ENCODE assay signal across 16 cellular contexts in the genomic region with DNA sequence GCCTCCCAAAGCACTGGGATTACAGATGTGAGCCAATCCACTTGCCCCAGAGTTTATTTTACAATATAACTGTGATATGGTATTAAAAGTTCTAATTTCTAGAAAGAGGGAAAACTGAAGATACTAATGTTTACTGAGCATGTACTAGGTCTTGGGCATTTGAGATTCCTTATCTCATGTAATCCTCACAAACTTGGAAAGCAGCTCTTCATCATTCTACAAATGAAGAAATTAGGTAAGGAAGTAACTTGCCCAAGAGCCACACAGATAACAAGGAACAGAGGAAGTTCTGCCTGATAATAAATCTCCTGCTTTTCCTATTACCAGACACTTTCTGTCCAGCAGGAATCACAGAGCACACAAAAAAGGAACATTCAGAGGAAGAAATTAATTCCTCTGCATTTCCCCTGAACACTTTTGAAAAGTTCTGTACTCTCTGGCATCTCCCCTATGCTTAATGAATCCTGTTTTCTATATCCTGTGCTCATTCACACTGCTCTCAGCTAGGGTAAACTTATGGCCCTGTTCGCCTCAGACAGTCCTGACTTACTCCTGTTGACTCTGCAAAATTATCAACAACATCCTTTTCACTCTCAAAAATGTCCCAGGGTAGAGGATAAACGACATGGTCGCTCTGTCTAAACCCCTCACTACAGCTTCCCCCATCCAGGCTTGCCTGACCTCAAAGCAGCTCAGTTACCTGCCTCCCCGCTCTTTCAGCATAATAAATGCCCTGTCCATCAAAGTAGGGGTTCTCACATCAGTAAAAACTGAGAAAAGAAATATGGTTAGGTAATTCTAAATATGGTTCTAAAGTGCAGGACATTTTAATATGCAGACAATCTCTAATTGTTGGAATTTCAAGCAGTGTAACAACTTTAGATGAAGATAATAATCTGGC. TPM values are rescaled to one million over a fixed set of nuclear protein-coding genes. Genes with fewer than 3 reads are reported as not detected.
DNase-seq lines count a peak whose midpoint lies in the region; ATAC-seq, FAIRE-seq and TF ChIP-seq lines count a peak whose summit lies in the region.
"Had no signal": no experiment of that assay in that cellular context is flagged by ENCODE, and none has a peak within 500 bp of the region (broad histone marks: within the 10 kb centered on the region; RNA-seq: fewer than 3 reads in every experiment).

No MANE protein-coding gene starts in this region.

- no peaks in the 10 kb centered on the region; the same call in 1 of the 2 replicates for H4K20me1 ChIP-seq in GM12878 (ENCODE audit: control insufficient read depth, insufficient read depth)

- TF ChIP-seq POLR2A in GM12878 (IDR thresholded peaks at IDR 0.05; ENCODE audit: low read depth, low read length) (no peak), right lobe of liver (IDR thresholded peaks at IDR 0.05) (no peak)

- H3K36me3 ChIP-seq in GM12878 (ENCODE audit: control insufficient read depth in 2 of 2, insufficient read depth in 2 of 2, low read length in 1 of 2) (no peaks in the 10 kb centered on the region; a peak in 1 of 4 replicates), right lobe of liver (no peaks in the 10 kb centered on the region), upper lobe of right lung (no peaks in the 10 kb centered on the region)
- H3K36me3 ChIP-seq: lower lobe of right lung, neutrophil had no signal

- H3K4me1 Mint-ChIP-seq in stimulated activated naive CD8-positive, alpha-beta T cell treated with anti-CD3 and anti-CD28 coated beads, Interleukin-15, amount 100 ng/mL, for 72 hours, result no peaks in the 10 kb centered on the region
- H3K4me1 Mint-ChIP-seq: central memory CD8-positive, alpha-beta T cell had no signal

- H3K4me1 ChIP-seq in GM12878 (ENCODE audit: control insufficient read depth, insufficient read depth, low read length) (no peaks in the 10 kb centered on the region), right lobe of liver (peaks cover 0 to 50% (median 19%) of the 10 kb centered on the region in 4 donors), upper lobe of right lung (peaks cover 78% of the 10 kb centered on the region)

- SMC1A ChIA-PET in GM12878 (lab: Charles Lee; ENCODE audit: uncharacterized antibody, unreplicated experiment), result interaction anchor here (0.7 to 10.8 kb wide), 7 partner anchors 10 to 241 kb away, joined by 3 to 102 read pairs (median 4); a partner anchor contains a TSS

- H3K27ac ChIP-seq in GM12878 (ENCODE audit: control insufficient read depth, insufficient read depth) (no peak overlapping the region; the same call in 1 of the 2 replicates), right lobe of liver (no peak overlapping the region), upper lobe of right lung (peak overlapping the region; percentile 26)
- H3K27ac ChIP-seq: lower lobe of right lung, neutrophil had no signal

- FAIRE-seq in GM12878 (lab: Jason Lieb, UNC), result no peak
- FAIRE-seq: D721Med, GM19239 had no signal

- RAD21 ChIA-PET in GM12878 (lab: Charles Lee; ENCODE audit: unreplicated experiment), result interaction anchor here (0.8 to 8.6 kb wide), 4 partner anchors 11 to 227 kb away, joined by 3 to 64 read pairs (median 3); no protein-coding TSS in a partner anchor

- no peaks in the 10 kb centered on the region for H3K27me3 ChIP-seq in GM12878 (replicated peaks in 1 of 2; ENCODE audit: control insufficient read depth in 2 of 2, insufficient read depth in 2 of 2, low read length in 1 of 2)
- H3K27me3 ChIP-seq in right lobe of liver, result no peaks in the 10 kb centered on the region
- no peaks in the 10 kb centered on the region for H3K27me3 ChIP-seq in upper lobe of right lung
- H3K27me3 ChIP-seq: neutrophil had no signal

- TSS peak; percentile 22 for BruUV-seq in GM12878 (replicated peaks; lab: Mats Ljungman, UMichigan)

- H3K9me3 ChIP-seq in GM12878 (replicated peaks; ENCODE audit: control insufficient read depth, insufficient read depth, low read length), result no peaks in the 10 kb centered on the region; the same call in 2 of the 3 replicates
- H3K9me3 ChIP-seq in right lobe of liver, result no peaks in the 10 kb centered on the region
- no peaks in the 10 kb centered on the region for H3K9me3 ChIP-seq in upper lobe of right lung
- H3K9me3 ChIP-seq: lower lobe of right lung, neutrophil had no signal

- TF ChIP-seq CTCF in GM12878 (IDR thresholded peaks at IDR 0.05 in 2 of 3, conservative IDR thresholded peaks at IDR 0.05 in 1 of 3; ENCODE audit: control insufficient read depth in 2 of 3, extremely low read depth in 1 of 3, insufficient read depth in 1 of 3, low read depth in 3 of 3, low read length in 3 of 3) (no peak), right lobe of liver (IDR thresholded peaks at IDR 0.05) (no peak), upper lobe of right lung (IDR thresholded peaks at IDR 0.05) (no peak)

- DNase-seq in stimulated activated naive CD8-positive, alpha-beta T cell treated with anti-CD3 and anti-CD28 coated beads, Interleukin-15, amount 100 ng/mL, for 72 hours, result no peak
- no peak for DNase-seq in stimulated activated naive CD8-positive, alpha-beta T cell treated with anti-CD3 and anti-CD28 coated beads, Interleukin-15, Interleukin-2, amounts not matched to agents 100 U/mL and 50 U/mL, for 24 hours
- DNase-seq in GM12878 (ENCODE audit: low read depth, low spot score) (no peak), right lobe of liver (no peak), upper lobe of right lung (no peak), NOMO-1 (lab: John Stamatoyannopoulos, UW; ENCODE audit: unreplicated experiment in 2 of 2) (no peak)
- DNase-seq: lower lobe of right lung, NCI-H1105 had no signal

- peaks cover 75% of the 10 kb centered on the region for H3K79me2 ChIP-seq in GM12878 (ENCODE audit: control insufficient read depth, insufficient read depth, low read length)

- no peak overlapping the region for H2AFZ ChIP-seq in GM12878 (ENCODE audit: control insufficient read depth, low read depth, low read length)

- intact Hi-C loops in GM12878 (cut with micrococcal nuclease; ENCODE audit: unreplicated experiment) (no loop called here), right lobe of liver (cut with DNase I) (no loop called here), upper lobe of right lung (cut with DNase I) (no loop called here)

- H3K4me2 ChIP-seq in GM12878 (ENCODE audit: control insufficient read depth, insufficient read depth), result peak overlapping the region; percentile 44; the same call in 1 of the 2 replicates

- H3K27ac Mint-ChIP-seq in stimulated activated naive CD8-positive, alpha-beta T cell treated with anti-CD3 and anti-CD28 coated beads, Interleukin-15, amount 100 ng/mL, for 72 hours, result no peak overlapping the region
- H3K27ac Mint-ChIP-seq: activated naive CD8-positive, alpha-beta T cell; stimulated activated naive CD8-positive, alpha-beta T cell treated with anti-CD3 and anti-CD28 coated beads, Interleukin-15, Interleukin-2, amounts not matched to agents 100 ng/mL and 50 ng/mL, for 24 hours had no signal

- 100% methylated on average over 4 of the region's 4 CpGs for WGBS in GM12878 (ENCODE audit: insufficient coverage, insufficient replicate concordance, low lambda C conversion rate, missing lambda C conversion rate)
- 56% methylated on average over 4 of the region's 4 CpGs for WGBS in right lobe of liver (ENCODE audit: insufficient coverage, low coverage, low lambda C conversion rate, missing lambda C conversion rate)

- POLR2A ChIA-PET in GM12878 (lab: Charles Lee), result interaction anchor here (1.4 to 3.1 kb wide), 2 partner anchors 12 to 15 kb away, joined by 3 to 17 read pairs; a partner anchor contains a TSS

- no peak for TF ChIP-seq EP300 in GM12878 (IDR thresholded peaks at IDR 0.05; ENCODE audit: borderline replicate concordance in 1 of 2, control insufficient read depth in 1 of 2, low read depth in 2 of 2, low read length in 2 of 2)

- H3K4me3 ChIP-seq in GM12878 (no peak overlapping the region), right lobe of liver (no peak overlapping the region), upper lobe of right lung (no peak overlapping the region)
- H3K4me3 ChIP-seq: lower lobe of right lung had no signal

- H3K27me3 Mint-ChIP-seq in stimulated activated naive CD8-positive, alpha-beta T cell treated with anti-CD3 and anti-CD28 coated beads, Interleukin-15, amount 100 ng/mL, for 72 hours, result peaks cover 41% of the 10 kb centered on the region

- H3K9ac ChIP-seq in GM12878 (ENCODE audit: control insufficient read depth, insufficient read depth, low read length), result no peak overlapping the region

- no peak for TF ChIP-seq RAD21 in GM12878 (IDR thresholded peaks at IDR 0.05; ENCODE audit: insufficient read depth, low read depth, low read length)

- in situ Hi-C loops in GM12878 (cut with MboI), result no loop called here

- H3K4me3 Mint-ChIP-seq in stimulated activated naive CD8-positive, alpha-beta T cell treated with anti-CD3 and anti-CD28 coated beads, Interleukin-15, amount 100 ng/mL, for 72 hours, result no peak overlapping the region
- H3K4me3 Mint-ChIP-seq: activated naive CD8-positive, alpha-beta T cell; central memory CD8-positive, alpha-beta T cell; stimulated activated naive CD8-positive, alpha-beta T cell treated with anti-CD3 and anti-CD28 coated beads, Interleukin-15, Interleukin-2, amounts not matched to agents 100 ng/mL and 50 ng/mL, for 24 hours had no signal

- no peaks in the 10 kb centered on the region for H3K9me3 Mint-ChIP-seq in stimulated activated naive CD8-positive, alpha-beta T cell treated with anti-CD3 and anti-CD28 coated beads, Interleukin-15, amount 100 ng/mL, for 72 hours
- H3K9me3 Mint-ChIP-seq: central memory CD8-positive, alpha-beta T cell; stimulated activated naive CD8-positive, alpha-beta T cell treated with anti-CD3 and anti-CD28 coated beads, Interleukin-15, Interleukin-2, amounts not matched to agents 100 ng/mL and 50 ng/mL, for 24 hours had no signal

- CTCF ChIA-PET in GM12878 (lab: Yijun Ruan, JAX), result interaction anchor here (1.1 to 5.4 kb wide), 5 partner anchors 11 to 232 kb away, joined by 3 to 37 read pairs (median 3); no protein-coding TSS in a partner anchor

- ATAC-seq in stimulated activated naive CD8-positive, alpha-beta T cell treated with anti-CD3 and anti-CD28 coated beads, Interleukin-15, amount 100 ng/mL, for 72 hours, result peak; percentile 33
- no peak for ATAC-seq in stimulated activated naive CD8-positive, alpha-beta T cell treated with anti-CD3 and anti-CD28 coated beads, Interleukin-15, Interleukin-2, amounts not matched to agents 100 U/mL and 50 U/mL, for 24 hours
- peak; percentile 54 for ATAC-seq in GM12878
- ATAC-seq in right lobe of liver, result peak in 3 of 4 donors; percentile 5 to 57 (median 9)
- peak; percentile 24 for ATAC-seq in upper lobe of right lung
- no peak for ATAC-seq in HG03469 (IDR thresholded peaks at IDR 0.05; ENCODE audit: unreplicated experiment)
- ATAC-seq in GM19324 (IDR thresholded peaks at IDR 0.05; ENCODE audit: low FRiP score, unreplicated experiment), result no peak

RNA-seq across cellular contexts. Expression of a gene that starts 13.7 kb away (rescaled TPM):
- 75.3 and 97.7 TPM in 2 replicates for total RNA-seq in GM12878 (2013; cell fraction: nucleolus; rRNA removed)
- 10.0 and 10.4 TPM in 2 replicates for total RNA-seq in GM12878 (2014; rRNA removed)
- 8.1 and 8.5 TPM in 2 replicates for total RNA-seq in GM12878 (2014; rRNA removed; fragmentation: Illumina TruSeq; extraction: Trizol)
- total RNA-seq in GM12878 (2021), result 22.2 and 22.5 TPM in 2 replicates
- 2.5 TPM for polyA plus RNA-seq in GM12878 (2011; ENCODE audit: low read depth)
- polyA plus RNA-seq in GM12878 (2011; rRNA removed), result 6.5 and 6.9 TPM in 2 replicates
- 7.1 and 7.4 TPM in 2 replicates for polyA plus RNA-seq in GM12878 (2011; cell fraction: cytosol; rRNA removed)
- 9.4 and 10.8 TPM in 2 replicates for polyA plus RNA-seq in GM12878 (2011; cell fraction: nucleus; rRNA removed)
- 3.5 and 4.4 TPM in 2 replicates for polyA plus RNA-seq in GM12878 (2012)
- 10.1 and 10.8 TPM in 2 replicates for polyA plus RNA-seq in GM12878 (2014; fragmentation: Illumina TruSeq; extraction: Trizol)
- polyA plus RNA-seq in GM12878 (2014; fragmentation: Nextera tagmentation; extraction: Ambion mirVana), result 10 to 100 TPM in 1 of 2 experiments, 1 to 10 TPM in 1; 4.5 to 10.7 TPM
- polyA plus RNA-seq in GM12878 (2014; rRNA removed), result 7.1 and 8.8 TPM in 2 replicates
- 10 to 100 TPM; 16.2 to 18.4 TPM for polyA plus RNA-seq in GM12878 (2016; fragmentation: Nextera tagmentation; extraction: Ambion mirVana)
- 33.0 and 48.6 TPM in 2 replicates for polyA minus RNA-seq in GM12878 (2011; rRNA and poly(A)+ RNA removed)
- polyA minus RNA-seq in GM12878 (2011; cell fraction: cytosol; rRNA and poly(A)+ RNA removed), result 10.5 and 13.1 TPM in 2 replicates
- 19.3 and 32.3 TPM in 2 replicates for polyA minus RNA-seq in GM12878 (2011; cell fraction: nucleus; rRNA and poly(A)+ RNA removed)
- 10 to 100 TPM in 1 of 6 experiments, 1 to 10 TPM in 5; 5.5 to 11.0 (median 7.3) TPM for total RNA-seq in right lobe of liver
- 33.8 TPM for total RNA-seq in upper lobe of right lung

Comparison
In these comparisons a context has a peak if more than half of its experiments do, and no peak if none do; other contexts are left out.
1. ATAC-seq: peak in stimulated activated naive CD8-positive, alpha-beta T cell treated with anti-CD3 and anti-CD28 coated beads, Interleukin-15, amount 100 ng/mL, for 72 hours (single experiment), GM12878 (single experiment), right lobe of liver (3 of 4) and upper lobe of right lung (single experiment); none in stimulated activated naive CD8-positive, alpha-beta T cell treated with anti-CD3 and anti-CD28 coated beads, Interleukin-15, Interleukin-2, amounts not matched to agents 100 U/mL and 50 U/mL, for 24 hours (single experiment), HG03469 (single experiment) and GM19324 (single experiment).